6 cellular contexts compared by ENCODE assay signal in genomic region chr11:574031-574565, GRCh38. TPM values are rescaled to one million over a fixed set of nuclear protein-coding genes. Genes with fewer than 3 reads are reported as not detected.
DNase-seq lines count a peak whose midpoint lies in the region; ATAC-seq and TF ChIP-seq lines count a peak whose summit lies in the region.
"Not testable (repeated sequence)": the region's sequence is repeated elsewhere in the genome, so short reads cannot be mapped to it uniquely, and the experiment has no call there.

No MANE protein-coding gene starts in this region.

- peak overlapping the region; percentile 70 for H3K4me3 ChIP-seq in A673 (ENCODE audit: low read depth, low read length, poor library complexity, severe bottlenecking)
- H3K4me3 ChIP-seq in Jurkat, Clone E6-1 (ENCODE audit: low read length): not testable (repeated sequence)

- intact Hi-C loops in A673 (cut with micrococcal nuclease; ENCODE audit: unreplicated experiment); left ventricle myocardium superior (cut with micrococcal nuclease): not testable (repeated sequence)

- not testable (repeated sequence) for H3K27me3 Mint-ChIP-seq in T-helper 17 cell
- H3K27me3 Mint-ChIP-seq in activated naive CD8-positive, alpha-beta T cell treated with anti-CD3 and anti-CD28 coated beads, Interleukin-2, amount 10 ng/mL, durations not matched to agents 7 days and 5 days: peaks cover 16% of the 10 kb centered on the region
- H3K27me3 Mint-ChIP-seq in neural crest cell (ENCODE audit: low read depth): peaks cover 36% of the 10 kb centered on the region

- BruUV-seq in A673 (replicated peaks; lab: Mats Ljungman, UMichigan): not testable (repeated sequence)

- H3K4me3 Mint-ChIP-seq in T-helper 17 cell (peak overlapping the region; percentile 90), neural crest cell (peak overlapping the region; percentile 92)
- H3K4me3 Mint-ChIP-seq in activated naive CD8-positive, alpha-beta T cell treated with anti-CD3 and anti-CD28 coated beads, Interleukin-2, amount 10 ng/mL, durations not matched to agents 7 days and 5 days: peak overlapping the region; percentile 87

- H3K4me1 ChIP-seq in A673 (ENCODE audit: insufficient read depth, low read length, poor library complexity, severe bottlenecking): peaks cover 20% of the 10 kb centered on the region

- H3K27me3 ChIP-seq in A673 (replicated peaks; ENCODE audit: insufficient read depth, low read depth, low read length, poor library complexity): not testable (repeated sequence)

- not testable (repeated sequence) for H3K36me3 Mint-ChIP-seq in T-helper 17 cell (ENCODE audit: low read depth); activated naive CD8-positive, alpha-beta T cell treated with anti-CD3 and anti-CD28 coated beads, Interleukin-2, amount 10 ng/mL, durations not matched to agents 7 days and 5 days; neural crest cell (ENCODE audit: low read depth)

- TF ChIP-seq CTCF in A673 (conservative IDR thresholded peaks at IDR 0.05; ENCODE audit: low read depth, low read length); neural crest cell (conservative IDR thresholded peaks at IDR 0.05): not testable (repeated sequence)

- POLR2A ChIA-PET in A673 (lab: Charles Lee; ENCODE audit: low non-redundant PET); activated naive CD8-positive, alpha-beta T cell treated with anti-CD3 and anti-CD28 coated beads, Interleukin-2, amount 10 ng/mL, durations not matched to agents 7 days and 5 days (lab: Charles Lee): not testable (repeated sequence)

- H3K9me3 Mint-ChIP-seq in activated naive CD8-positive, alpha-beta T cell treated with anti-CD3 and anti-CD28 coated beads, Interleukin-2, amount 10 ng/mL, durations not matched to agents 7 days and 5 days; neural crest cell: not testable (repeated sequence)

- H3K36me3 ChIP-seq in A673 (ENCODE audit: insufficient read depth, low read length, poor library complexity, severe bottlenecking): not testable (repeated sequence)

- CTCF ChIA-PET in A673 (lab: Charles Lee): not testable (repeated sequence)

- H3K27ac ChIP-seq in A673 (ENCODE audit: low read depth, low read length, poor library complexity, severe bottlenecking): not testable (repeated sequence)

- H3K4me1 Mint-ChIP-seq in T-helper 17 cell (peaks cover 26% of the 10 kb centered on the region), neural crest cell (peaks cover 19% of the 10 kb centered on the region)
- peaks cover 27% of the 10 kb centered on the region for H3K4me1 Mint-ChIP-seq in activated naive CD8-positive, alpha-beta T cell treated with anti-CD3 and anti-CD28 coated beads, Interleukin-2, amount 10 ng/mL, durations not matched to agents 7 days and 5 days

- not testable (repeated sequence) for H3K9me3 ChIP-seq in A673 (ENCODE audit: low read depth, low read length, poor library complexity, severe bottlenecking); T-helper 17 cell (ENCODE audit: control insufficient read depth, low read length, poor library complexity, severe bottlenecking)

- not testable (repeated sequence) for ATAC-seq in T-helper 17 cell; activated naive CD8-positive, alpha-beta T cell treated with anti-CD3 and anti-CD28 coated beads, Interleukin-2, amount 10 ng/mL, durations not matched to agents 7 days and 5 days (ENCODE audit: low read depth); left ventricle myocardium superior

- DNase-seq in A673 (ENCODE audit: low spot score); T-helper 17 cell; activated naive CD8-positive, alpha-beta T cell treated with anti-CD3 and anti-CD28 coated beads, Interleukin-2, amount 10 ng/mL, durations not matched to agents 7 days and 5 days; neural crest cell (ENCODE audit: low read depth, low spot score): not testable (repeated sequence)
- DNase-seq in Jurkat, Clone E6-1 (ENCODE audit: low read depth, low spot score): peak; percentile 47
- DNase-seq in left ventricle myocardium superior: peak; percentile 32

- peak overlapping the region; percentile 29 for H3K27ac Mint-ChIP-seq in T-helper 17 cell
- H3K27ac Mint-ChIP-seq in activated naive CD8-positive, alpha-beta T cell treated with anti-CD3 and anti-CD28 coated beads, Interleukin-2, amount 10 ng/mL, durations not matched to agents 7 days and 5 days; neural crest cell (ENCODE audit: unreplicated experiment): not testable (repeated sequence)

RNA-seq across cellular contexts. Expression of gene PHRF1, which starts 2.2 kb away (rescaled TPM):
- total RNA-seq in A673 (2021) (40.2 and 43.0 TPM in 2 replicates), T-helper 17 cell (10 to 100 TPM; 36.7 to 44.8 TPM), left ventricle myocardium superior (18.5 TPM), neural crest cell (52.3 TPM in 2 replicates)
- 29.4 TPM for polyA plus RNA-seq in Jurkat, Clone E6-1 (2012; ENCODE audit: insufficient read depth, insufficient read length)
- total RNA-seq in activated naive CD8-positive, alpha-beta T cell treated with anti-CD3 and anti-CD28 coated beads, Interleukin-2, amount 10 ng/mL, durations not matched to agents 7 days and 5 days: 10 to 100 TPM; 55.4 to 58.9 TPM

RNA-seq across cellular contexts. Expression of gene RASSF7, which starts 13.3 kb away (rescaled TPM):
- total RNA-seq in A673 (2021) (4.6 and 6.2 TPM in 2 replicates), T-helper 17 cell (10 to 100 TPM; 24.6 to 29.4 TPM), left ventricle myocardium superior (4.6 TPM), neural crest cell (7.3 and 7.4 TPM in 2 replicates)
- 21.4 TPM for polyA plus RNA-seq in Jurkat, Clone E6-1 (2012; ENCODE audit: insufficient read depth, insufficient read length)
- total RNA-seq in activated naive CD8-positive, alpha-beta T cell treated with anti-CD3 and anti-CD28 coated beads, Interleukin-2, amount 10 ng/mL, durations not matched to agents 7 days and 5 days: 10 to 100 TPM; 36.5 to 41.0 TPM

RNA-seq across cellular contexts. Expression of gene LMNTD2, which starts 13.6 kb away (rescaled TPM):
- total RNA-seq in A673 (2021) (1.1 and 1.7 TPM in 2 replicates), T-helper 17 cell (1 to 10 TPM; 3.8 to 6.0 TPM), left ventricle myocardium superior (0.20 TPM), neural crest cell (1.8 and 2.2 TPM in 2 replicates)
- 1.2 TPM for polyA plus RNA-seq in Jurkat, Clone E6-1 (2012; ENCODE audit: insufficient read depth, insufficient read length)
- 1 to 10 TPM; 2.5 to 2.7 TPM for total RNA-seq in activated naive CD8-positive, alpha-beta T cell treated with anti-CD3 and anti-CD28 coated beads, Interleukin-2, amount 10 ng/mL, durations not matched to agents 7 days and 5 days

RNA-seq across cellular contexts. Expression of gene LRRC56, which starts 36.8 kb away (rescaled TPM):
- 2.1 and 2.5 TPM in 2 replicates for total RNA-seq in A673 (2021)
- 1.1 TPM for polyA plus RNA-seq in Jurkat, Clone E6-1 (2012; ENCODE audit: insufficient read depth, insufficient read length)
- 1 to 10 TPM; 5.7 to 5.8 TPM for total RNA-seq in T-helper 17 cell
- total RNA-seq in activated naive CD8-positive, alpha-beta T cell treated with anti-CD3 and anti-CD28 coated beads, Interleukin-2, amount 10 ng/mL, durations not matched to agents 7 days and 5 days: 1 to 10 TPM; 4.3 to 4.7 TPM
- total RNA-seq in left ventricle myocardium superior: 0.22 TPM
- 2.1 and 2.4 TPM in 2 replicates for total RNA-seq in neural crest cell

RNA-seq across cellular contexts. Expression of gene HRAS, which starts 38.7 kb away (rescaled TPM):
- total RNA-seq in A673 (2021): 82.8 and 90.2 TPM in 2 replicates
- 66.8 TPM for polyA plus RNA-seq in Jurkat, Clone E6-1 (2012; ENCODE audit: insufficient read depth, insufficient read length)
- total RNA-seq in T-helper 17 cell: 10 to 100 TPM; 31.4 TPM
- total RNA-seq in activated naive CD8-positive, alpha-beta T cell treated with anti-CD3 and anti-CD28 coated beads, Interleukin-2, amount 10 ng/mL, durations not matched to agents 7 days and 5 days: 10 to 100 TPM; 47.6 to 49.9 TPM
- total RNA-seq in left ventricle myocardium superior: 67.1 TPM
- 90.6 and 93.5 TPM in 2 replicates for total RNA-seq in neural crest cell
